Comparison of ENCODE assay signal across 25 cellular contexts in genomic region chr4:163913571-163913970, GRCh38.
"Had no signal": no experiment of that assay in that cellular context is flagged by ENCODE, and none has a peak within 500 bp of the region (broad histone marks: within the 10 kb centered on the region; RNA-seq: fewer than 3 reads in every experiment).

No MANE protein-coding gene starts in this region.

- H3K9me3 Mint-ChIP-seq: activated CD4-positive, alpha-beta memory T cell treated with anti-CD3 and anti-CD28 coated beads for 36 hours; activated CD4-positive, alpha-beta T cell treated with anti-CD3 and anti-CD28 coated beads, Interleukin-2, amount 10 ng/mL, durations not matched to agents 7 days and 5 days; activated naive CD4-positive, alpha-beta T cell treated with anti-CD3 and anti-CD28 coated beads for 36 hours; activated naive CD8-positive, alpha-beta T cell treated with anti-CD3 and anti-CD28 coated beads for 36 hours; activated T-cell treated with anti-CD3 and anti-CD28 coated beads, Interleukin-2, amount 50 U/mL, for 4 hours; activated T-helper 17 cell treated with anti-CD3 and anti-CD28 coated beads, Interleukin-2, amount 50 U/mL, for 72 hours; T-helper 1 cell treated with Interleukin-12 subunit alpha and Interleukin-12 subunit beta and Interleukin-4 antibody, amounts not matched to agents 30 μg/mL and 1 μg/mL, for 36 hours had no signal

- H3K27ac Mint-ChIP-seq: activated CD4-positive, alpha-beta memory T cell treated with anti-CD3 and anti-CD28 coated beads for 36 hours; activated CD4-positive, alpha-beta T cell treated with anti-CD3 and anti-CD28 coated beads, Interleukin-2, amount 10 ng/mL, durations not matched to agents 7 days and 5 days; activated naive CD4-positive, alpha-beta T cell treated with anti-CD3 and anti-CD28 coated beads for 36 hours; activated naive CD8-positive, alpha-beta T cell treated with anti-CD3 and anti-CD28 coated beads for 36 hours; activated T-helper 17 cell treated with anti-CD3 and anti-CD28 coated beads, Interleukin-2, amount 50 U/mL, for 72 hours; T-helper 1 cell treated with Interleukin-12 subunit alpha and Interleukin-12 subunit beta and Interleukin-4 antibody, amounts not matched to agents 30 μg/mL and 1 μg/mL, for 36 hours had no signal

- H3K27me3 ChIP-seq: brain microvascular endothelial cell, cardiac muscle cell, MG63, Peyer's patch, SJSA1 had no signal

- H3K4me3 Mint-ChIP-seq: activated CD4-positive, alpha-beta memory T cell treated with anti-CD3 and anti-CD28 coated beads for 36 hours; activated CD4-positive, alpha-beta T cell treated with anti-CD3 and anti-CD28 coated beads, Interleukin-2, amount 10 ng/mL, durations not matched to agents 7 days and 5 days; activated naive CD4-positive, alpha-beta T cell treated with anti-CD3 and anti-CD28 coated beads for 36 hours; activated naive CD8-positive, alpha-beta T cell treated with anti-CD3 and anti-CD28 coated beads for 36 hours; activated T-cell treated with anti-CD3 and anti-CD28 coated beads, Interleukin-2, amount 50 U/mL, for 4 hours; activated T-helper 17 cell treated with anti-CD3 and anti-CD28 coated beads, Interleukin-2, amount 50 U/mL, for 72 hours; T-helper 1 cell treated with Interleukin-12 subunit alpha and Interleukin-12 subunit beta and Interleukin-4 antibody, amounts not matched to agents 30 μg/mL and 1 μg/mL, for 36 hours had no signal

- DNase-seq: activated CD4-positive, alpha-beta memory T cell treated with anti-CD3 and anti-CD28 coated beads for 36 hours; activated CD4-positive, alpha-beta T cell treated with anti-CD3 and anti-CD28 coated beads, Interleukin-2, amount 10 ng/mL, durations not matched to agents 7 days and 5 days; activated CD4-positive, CD25-positive, alpha-beta regulatory T cell; activated CD8-positive, alpha-beta memory T cell treated with anti-CD3 and anti-CD28 coated beads for 24 hours; activated gamma-delta T cell; activated naive CD4-positive, alpha-beta T cell treated with anti-CD3 and anti-CD28 coated beads for 36 hours; activated naive CD8-positive, alpha-beta T cell treated with anti-CD3 and anti-CD28 coated beads for 36 hours; activated T-cell treated with anti-CD3 and anti-CD28 coated beads, Interleukin-2, amount 50 U/mL, for 4 hours; brain microvascular endothelial cell; MG63; NCI-H1105; NCI-H1436; NCI-H1694 treated with DMSO at 0.1 percent for 48 hours; NCI-H2029 treated with DMSO at 0.1 percent for 48 hours; NCI-H446; NCI-H524; Peyer's patch; SHP77 had no signal

- H3K27ac ChIP-seq: brain microvascular endothelial cell, cardiac muscle cell, KMS-11, Peyer's patch, RWPE1, SJSA1, VCaP had no signal

- ATAC-seq: activated T-cell treated with anti-CD3 and anti-CD28 coated beads, Interleukin-2, amount 50 U/mL, for 4 hours; activated T-helper 17 cell treated with anti-CD3 and anti-CD28 coated beads, Interleukin-2, amount 50 U/mL, for 72 hours had no signal

- H3K4me1 Mint-ChIP-seq: activated CD4-positive, alpha-beta T cell treated with anti-CD3 and anti-CD28 coated beads, Interleukin-2, amount 10 ng/mL, durations not matched to agents 7 days and 5 days; activated naive CD8-positive, alpha-beta T cell treated with anti-CD3 and anti-CD28 coated beads for 36 hours; activated T-helper 17 cell treated with anti-CD3 and anti-CD28 coated beads, Interleukin-2, amount 50 U/mL, for 72 hours had no signal

- H3K4me1 ChIP-seq: Peyer's patch, SJSA1 had no signal

- H3K9me3 ChIP-seq: MG63, Peyer's patch, SJSA1 had no signal

- H3K36me3 Mint-ChIP-seq: activated CD4-positive, alpha-beta memory T cell treated with anti-CD3 and anti-CD28 coated beads for 36 hours; activated naive CD8-positive, alpha-beta T cell treated with anti-CD3 and anti-CD28 coated beads for 36 hours had no signal

- H3K4me2 ChIP-seq: KMS-11 had no signal

- H3K27me3 Mint-ChIP-seq: activated CD4-positive, alpha-beta memory T cell treated with anti-CD3 and anti-CD28 coated beads for 36 hours; activated CD4-positive, alpha-beta T cell treated with anti-CD3 and anti-CD28 coated beads, Interleukin-2, amount 10 ng/mL, durations not matched to agents 7 days and 5 days; activated naive CD8-positive, alpha-beta T cell treated with anti-CD3 and anti-CD28 coated beads for 36 hours had no signal

- H3K36me3 ChIP-seq: brain microvascular endothelial cell, cardiac muscle cell, MG63, Peyer's patch, SJSA1 had no signal

- H3K4me3 ChIP-seq: cardiac muscle cell, MG63, Peyer's patch, SJSA1 had no signal
